7 cellular contexts compared by ENCODE assay signal in the genomic region with DNA sequence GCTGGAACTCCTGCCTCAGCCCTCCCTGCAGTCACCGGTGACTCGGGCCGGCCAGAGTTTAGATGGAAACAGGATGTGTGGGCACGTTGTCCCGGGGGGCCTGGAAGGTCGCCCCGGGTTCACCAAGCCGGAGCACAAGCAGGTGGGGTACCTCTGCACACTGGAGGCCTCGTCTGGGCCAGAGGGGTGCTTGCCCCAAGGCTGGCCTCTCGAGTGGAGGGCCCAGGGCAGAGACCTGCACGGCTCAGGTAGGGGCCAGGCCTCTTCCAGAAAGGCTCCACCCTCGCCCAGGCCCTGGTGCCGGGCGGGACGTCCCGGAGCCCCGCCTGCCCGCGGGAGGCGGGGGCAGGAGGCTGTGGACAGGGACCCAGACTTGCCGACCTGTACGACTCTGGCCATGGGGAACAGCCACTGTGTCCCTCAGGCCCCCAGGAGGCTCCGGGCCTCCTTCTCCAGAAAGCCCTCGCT. TPM values are rescaled to one million over a fixed set of nuclear protein-coding genes. Genes with fewer than 3 reads are reported as not detected.
DNase-seq lines count a peak whose midpoint lies in the region; ATAC-seq and TF ChIP-seq lines count a peak whose summit lies in the region.

A gene with protein sequence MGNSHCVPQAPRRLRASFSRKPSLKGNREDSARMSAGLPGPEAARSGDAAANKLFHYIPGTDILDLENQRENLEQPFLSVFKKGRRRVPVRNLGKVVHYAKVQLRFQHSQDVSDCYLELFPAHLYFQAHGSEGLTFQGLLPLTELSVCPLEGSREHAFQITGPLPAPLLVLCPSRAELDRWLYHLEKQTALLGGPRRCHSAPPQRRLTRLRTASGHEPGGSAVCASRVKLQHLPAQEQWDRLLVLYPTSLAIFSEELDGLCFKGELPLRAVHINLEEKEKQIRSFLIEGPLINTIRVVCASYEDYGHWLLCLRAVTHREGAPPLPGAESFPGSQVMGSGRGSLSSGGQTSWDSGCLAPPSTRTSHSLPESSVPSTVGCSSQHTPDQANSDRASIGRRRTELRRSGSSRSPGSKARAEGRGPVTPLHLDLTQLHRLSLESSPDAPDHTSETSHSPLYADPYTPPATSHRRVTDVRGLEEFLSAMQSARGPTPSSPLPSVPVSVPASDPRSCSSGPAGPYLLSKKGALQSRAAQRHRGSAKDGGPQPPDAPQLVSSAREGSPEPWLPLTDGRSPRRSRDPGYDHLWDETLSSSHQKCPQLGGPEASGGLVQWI (plus strand): TSS at position 348 of the 468 bp plus-strand sequence. CDS start 50 bp downstream, at position 398.

- H3K27me3 ChIP-seq in gastroesophageal sphincter, result peaks cover 42% of the 10 kb centered on the region

- peaks cover 0 to 31% of the 10 kb centered on the region in 2 donors for H3K36me3 ChIP-seq in gastroesophageal sphincter

- H3K4me1 ChIP-seq in gastroesophageal sphincter, result peaks cover 0 to 27% (median 13%) of the 10 kb centered on the region in 3 donors

- DNase-seq in WTC11 (ENCODE audit: low spot score) (peak; percentile 50), progenitor cell of endocrine pancreas (ENCODE audit: low spot score, unreplicated experiment) (no peak), DMS79 treated with DMSO at 0.1 percent for 48 hours (lab: John Stamatoyannopoulos, UW) (no peak), NCI-H345 (lab: John Stamatoyannopoulos, UW) (no peak)

- no peak for TF ChIP-seq EP300 in gastroesophageal sphincter (IDR thresholded peaks at IDR 0.05)

- H3K36me3 Mint-ChIP-seq in WTC11 (0 out of 2 replicates have a peak, but pooled peaks cover 2% of the 10 kb centered on the region), progenitor cell of endocrine pancreas (ENCODE audit: insufficient read depth) (peaks cover 1% of the 10 kb centered on the region)

- no peak within 1 kb of the TSS for H3K27ac Mint-ChIP-seq in WTC11
- no peak within 1 kb of the TSS for H3K27ac Mint-ChIP-seq in progenitor cell of endocrine pancreas

- CTCF ChIA-PET in WTC11 (lab: Charles Lee), result interaction anchor here (0.8 to 2.3 kb wide), 11 partner anchors 10 to 325 kb away, joined by 3 to 21 read pairs (median 5); a partner anchor contains a TSS

- no peak for TF ChIP-seq POLR2A in gastroesophageal sphincter (IDR thresholded peaks at IDR 0.05)

- H3K9me3 Mint-ChIP-seq in WTC11 (no peaks in the 10 kb centered on the region; the same call in 1 of the 2 replicates), progenitor cell of endocrine pancreas (ENCODE audit: low read depth) (no peaks in the 10 kb centered on the region)

- peak within 1 kb of the TSS; percentile 62 for H3K4me3 Mint-ChIP-seq in WTC11
- peak within 1 kb of the TSS; percentile 60 for H3K4me3 Mint-ChIP-seq in progenitor cell of endocrine pancreas (ENCODE audit: low read depth)

- no CpG with 5 or more reads among the region's 24 CpGs for WGBS in gastroesophageal sphincter (ENCODE audit: low coverage in 1 of 2), 2 donors

- ATAC-seq in GM18511 (IDR thresholded peaks at IDR 0.05; ENCODE audit: unreplicated experiment) (peak; percentile 42), HG03175 (IDR thresholded peaks at IDR 0.05; ENCODE audit: unreplicated experiment) (peak; percentile 26), WTC11 (peak; percentile 73), gastroesophageal sphincter (peak; percentile 19)

- H3K9me3 ChIP-seq in gastroesophageal sphincter, result no peaks in the 10 kb centered on the region

- H3K27me3 Mint-ChIP-seq in WTC11 (ENCODE audit: low read depth), result peaks cover 40% of the 10 kb centered on the region
- peaks cover 25% of the 10 kb centered on the region for H3K27me3 Mint-ChIP-seq in progenitor cell of endocrine pancreas

- POLR2A ChIA-PET in WTC11 (lab: Charles Lee), result interaction anchor here (1.2 kb wide), 1 partner anchor 73 kb away, joined by 4 read pairs; no protein-coding TSS in a partner anchor

- no peak for TF ChIP-seq CTCF in WTC11 (IDR thresholded peaks at IDR 0.05)
- no peak for TF ChIP-seq CTCF in gastroesophageal sphincter (IDR thresholded peaks at IDR 0.05)
- TF ChIP-seq CTCF in progenitor cell of endocrine pancreas (IDR thresholded peaks at IDR 0.05; ENCODE audit: unreplicated experiment), result no peak

- H3K4me1 Mint-ChIP-seq in WTC11 (0 out of 2 replicates have a peak, but pooled peaks cover 3% of the 10 kb centered on the region), progenitor cell of endocrine pancreas (ENCODE audit: low read depth) (no peaks in the 10 kb centered on the region)

- H3K27ac ChIP-seq in gastroesophageal sphincter, result peak within 1 kb of the TSS in 3 of 4 donors; percentile 67 to 72 (median 69)

- peak within 1 kb of the TSS; percentile 35 to 64 for H3K4me3 ChIP-seq in gastroesophageal sphincter

TF ChIP-seq in WTC11, 78 proteins besides CTCF, POLR2A, EP300 and RAD21:
- TF ChIP-seq, protein P1, sequence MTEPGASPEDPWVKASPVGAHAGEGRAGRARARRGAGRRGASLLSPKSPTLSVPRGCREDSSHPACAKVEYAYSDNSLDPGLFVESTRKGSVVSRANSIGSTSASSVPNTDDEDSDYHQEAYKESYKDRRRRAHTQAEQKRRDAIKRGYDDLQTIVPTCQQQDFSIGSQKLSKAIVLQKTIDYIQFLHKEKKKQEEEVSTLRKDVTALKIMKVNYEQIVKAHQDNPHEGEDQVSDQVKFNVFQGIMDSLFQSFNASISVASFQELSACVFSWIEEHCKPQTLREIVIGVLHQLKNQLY (CRISPR knock-in tag; IDR thresholded peaks at IDR 0.05), result no peak
- TF ChIP-seq, protein P2, sequence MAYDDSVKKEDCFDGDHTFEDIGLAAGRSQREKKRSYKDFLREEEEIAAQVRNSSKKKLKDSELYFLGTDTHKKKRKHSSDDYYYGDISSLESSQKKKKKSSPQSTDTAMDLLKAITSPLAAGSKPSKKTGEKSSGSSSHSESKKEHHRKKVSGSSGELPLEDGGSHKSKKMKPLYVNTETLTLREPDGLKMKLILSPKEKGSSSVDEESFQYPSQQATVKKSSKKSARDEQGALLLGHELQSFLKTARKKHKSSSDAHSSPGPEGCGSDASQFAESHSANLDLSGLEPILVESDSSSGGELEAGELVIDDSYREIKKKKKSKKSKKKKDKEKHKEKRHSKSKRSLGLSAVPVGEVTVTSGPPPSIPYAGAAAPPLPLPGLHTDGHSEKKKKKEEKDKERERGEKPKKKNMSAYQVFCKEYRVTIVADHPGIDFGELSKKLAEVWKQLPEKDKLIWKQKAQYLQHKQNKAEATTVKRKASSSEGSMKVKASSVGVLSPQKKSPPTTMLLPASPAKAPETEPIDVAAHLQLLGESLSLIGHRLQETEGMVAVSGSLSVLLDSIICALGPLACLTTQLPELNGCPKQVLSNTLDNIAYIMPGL (CRISPR knock-in tag; IDR thresholded peaks at IDR 0.05), result peak; percentile 22; the same call in 1 of the 2 replicates
- no peak for TF ChIP-seq ZBTB21 (CRISPR knock-in tag; IDR thresholded peaks at IDR 0.05; ENCODE audit: borderline replicate concordance)
- TF ChIP-seq, protein P3, sequence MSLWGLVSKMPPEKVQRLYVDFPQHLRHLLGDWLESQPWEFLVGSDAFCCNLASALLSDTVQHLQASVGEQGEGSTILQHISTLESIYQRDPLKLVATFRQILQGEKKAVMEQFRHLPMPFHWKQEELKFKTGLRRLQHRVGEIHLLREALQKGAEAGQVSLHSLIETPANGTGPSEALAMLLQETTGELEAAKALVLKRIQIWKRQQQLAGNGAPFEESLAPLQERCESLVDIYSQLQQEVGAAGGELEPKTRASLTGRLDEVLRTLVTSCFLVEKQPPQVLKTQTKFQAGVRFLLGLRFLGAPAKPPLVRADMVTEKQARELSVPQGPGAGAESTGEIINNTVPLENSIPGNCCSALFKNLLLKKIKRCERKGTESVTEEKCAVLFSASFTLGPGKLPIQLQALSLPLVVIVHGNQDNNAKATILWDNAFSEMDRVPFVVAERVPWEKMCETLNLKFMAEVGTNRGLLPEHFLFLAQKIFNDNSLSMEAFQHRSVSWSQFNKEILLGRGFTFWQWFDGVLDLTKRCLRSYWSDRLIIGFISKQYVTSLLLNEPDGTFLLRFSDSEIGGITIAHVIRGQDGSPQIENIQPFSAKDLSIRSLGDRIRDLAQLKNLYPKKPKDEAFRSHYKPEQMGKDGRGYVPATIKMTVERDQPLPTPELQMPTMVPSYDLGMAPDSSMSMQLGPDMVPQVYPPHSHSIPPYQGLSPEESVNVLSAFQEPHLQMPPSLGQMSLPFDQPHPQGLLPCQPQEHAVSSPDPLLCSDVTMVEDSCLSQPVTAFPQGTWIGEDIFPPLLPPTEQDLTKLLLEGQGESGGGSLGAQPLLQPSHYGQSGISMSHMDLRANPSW (CRISPR knock-in tag; conservative IDR thresholded peaks at IDR 0.05; ENCODE audit: low read depth), result no peak
- TF ChIP-seq, protein P4, sequence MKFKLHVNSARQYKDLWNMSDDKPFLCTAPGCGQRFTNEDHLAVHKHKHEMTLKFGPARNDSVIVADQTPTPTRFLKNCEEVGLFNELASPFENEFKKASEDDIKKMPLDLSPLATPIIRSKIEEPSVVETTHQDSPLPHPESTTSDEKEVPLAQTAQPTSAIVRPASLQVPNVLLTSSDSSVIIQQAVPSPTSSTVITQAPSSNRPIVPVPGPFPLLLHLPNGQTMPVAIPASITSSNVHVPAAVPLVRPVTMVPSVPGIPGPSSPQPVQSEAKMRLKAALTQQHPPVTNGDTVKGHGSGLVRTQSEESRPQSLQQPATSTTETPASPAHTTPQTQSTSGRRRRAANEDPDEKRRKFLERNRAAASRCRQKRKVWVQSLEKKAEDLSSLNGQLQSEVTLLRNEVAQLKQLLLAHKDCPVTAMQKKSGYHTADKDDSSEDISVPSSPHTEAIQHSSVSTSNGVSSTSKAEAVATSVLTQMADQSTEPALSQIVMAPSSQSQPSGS (CRISPR knock-in tag; IDR thresholded peaks at IDR 0.05; ENCODE audit: borderline replicate concordance, low read depth), result no peak

RNA-seq across cellular contexts. Expression of the gene that starts here (rescaled TPM):
- 2.9 to 3.4 TPM (median 3.0 TPM) in 3 replicates for total RNA-seq in WTC11 (2021)
- 1 to 10 TPM in 1 of 4 donors, under 1 TPM in 1, not detected in 2; 0.62 to 2.3 TPM for total RNA-seq in gastroesophageal sphincter
- total RNA-seq in progenitor cell of endocrine pancreas, result 1.1 and 1.9 TPM in 2 replicates

Comparison
In these comparisons a context has a peak if more than half of its experiments do, and no peak if none do; other contexts are left out.
1. ATAC-seq: peak in every context shown above with its lines; median percentile 73 in WTC11; 42 in GM18511; 26 in HG03175; 19 in gastroesophageal sphincter.